In the genomic region with DNA sequence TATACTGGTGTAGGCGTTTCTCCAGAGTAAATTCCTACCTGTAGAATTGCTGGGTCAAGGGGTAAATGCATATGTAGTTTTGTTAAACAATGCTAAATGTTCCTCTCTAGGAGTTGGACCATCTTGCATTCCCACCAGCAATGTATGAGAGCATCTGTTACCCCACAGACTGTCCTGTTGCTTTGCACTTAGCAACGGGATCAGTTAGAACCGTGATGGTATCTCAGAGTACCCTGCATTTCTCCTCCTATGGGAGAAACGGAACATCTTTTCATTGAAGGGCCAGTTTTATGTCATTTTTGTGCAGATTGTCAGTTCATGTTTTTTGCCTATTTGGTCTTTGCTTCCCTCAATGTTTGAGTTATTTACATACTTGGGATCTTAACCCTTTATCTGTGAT, we compare ENCODE assay signal across 19 cellular contexts. TPM values are rescaled to one million over a fixed set of nuclear protein-coding genes. Genes with fewer than 3 reads are reported as not detected.
DNase-seq lines count a peak whose midpoint lies in the region; ATAC-seq, FAIRE-seq and TF ChIP-seq lines count a peak whose summit lies in the region.
"Had no signal": no experiment of that assay in that cellular context is flagged by ENCODE, and none has a peak within 500 bp of the region (broad histone marks: within the 10 kb centered on the region; RNA-seq: fewer than 3 reads in every experiment).

No MANE protein-coding gene starts in this region.

- no peak for ATAC-seq in A549
- no peak for ATAC-seq in memory B cell (ENCODE audit: low read depth)
- ATAC-seq: effector memory CD8-positive, alpha-beta T cell; mucosa of descending colon; stimulated activated memory B cell treated with anti-CD40 and anti-IgM and Interleukin-4, amounts not matched to agents 10 μg/mL and 1 μg/mL and 100 μg/mL, for 72 hours had no signal

- TF ChIP-seq POLR2A in A549 (IDR thresholded peaks at IDR 0.05; ENCODE audit: low read length) = no peak

- FAIRE-seq in A549 (lab: Jason Lieb, UNC) = no peak
- FAIRE-seq: keratinocyte had no signal

- H3K4me1 Mint-ChIP-seq in Caco-2 (ENCODE audit: low read depth, unreplicated experiment) = peaks cover 12% of the 10 kb centered on the region
- peaks cover 36% of the 10 kb centered on the region for H3K4me1 Mint-ChIP-seq in activated CD4-positive, alpha-beta memory T cell treated with anti-CD3 and anti-CD28 coated beads, Interleukin-2, amount 10 ng/mL, durations not matched to agents 7 days and 5 days
- no peaks in the 10 kb centered on the region for H3K4me1 Mint-ChIP-seq in memory B cell

- no peak for TF ChIP-seq RAD21 in A549 (conservative IDR thresholded peaks at IDR 0.05 in 1 of 2, IDR thresholded peaks at IDR 0.05 in 1 of 2)

- WGBS in A549 (ENCODE audit: missing lambda C conversion rate) = 89% methylated on average over 4 of the region's 4 CpGs

- H3K27ac ChIP-seq in A549 = peak overlapping the region in 1 of 2 experiments; percentile 24; a peak in 1 of 6 replicates
- H3K27ac ChIP-seq in effector memory CD4-positive, alpha-beta T cell (ENCODE audit: insufficient read depth, low read length, poor library complexity, severe bottlenecking) = no peak overlapping the region

- POLR2A ChIA-PET in A549 (lab: Yijun Ruan, JAX) = no interaction called here
- POLR2A ChIA-PET in Caco-2 (lab: Charles Lee) = no interaction called here
- POLR2A ChIA-PET in activated CD4-positive, alpha-beta memory T cell treated with anti-CD3 and anti-CD28 coated beads, Interleukin-2, amount 10 ng/mL, durations not matched to agents 7 days and 5 days (lab: Charles Lee) = interaction anchor here (1.8 to 2.6 kb wide), 2 partner anchors 11 to 22 kb away, joined by 7 to 28 read pairs; a partner anchor contains a TSS

- peaks cover 15% of the 10 kb centered on the region for H3K4me1 ChIP-seq in A549
- peaks cover 15% of the 10 kb centered on the region for H3K4me1 ChIP-seq in Caco-2
- peaks cover 3% of the 10 kb centered on the region for H3K4me1 ChIP-seq in effector memory CD4-positive, alpha-beta T cell (ENCODE audit: control insufficient read depth, insufficient read depth, low read length, poor library complexity, severe bottlenecking)

- peak overlapping the region; percentile 56 for H3K4me2 ChIP-seq in A549

- DNase-seq in A549 (ENCODE audit: low read depth in 1 of 2, low spot score in 1 of 2) (no peak), Caco-2 (no peak), memory B cell (ENCODE audit: low spot score in 2 of 2) (no peak), amniotic stem cell (lab: John Stamatoyannopoulos, UW) (no peak), NCI-H2227 treated with DMSO at 0.1 percent for 48 hours (lab: John Stamatoyannopoulos, UW) (no peak)
- no peak for DNase-seq in activated CD4-positive, alpha-beta memory T cell treated with anti-CD3 and anti-CD28 coated beads, Interleukin-2, amount 10 ng/mL, durations not matched to agents 7 days and 5 days
- DNase-seq in stimulated activated CD4-positive, alpha-beta T cell treated with anti-CD3 and anti-CD28 coated beads, Interleukin-15, amount 100 ng/mL, for 24 hours = no peak
- DNase-seq in effector memory CD4-positive, alpha-beta T cell = no peak
- DNase-seq: effector memory CD8-positive, alpha-beta T cell; Kasumi-1; mucosa of descending colon; NCI-H187; NCI-H524 treated with DMSO at 0.1 percent for 48 hours; RPMI8226; stimulated activated CD4-positive, alpha-beta T cell treated with anti-CD3 and anti-CD28 coated beads, Interleukin-4, amount 100 ng/mL, for 24 hours had no signal

- no peak overlapping the region for H3K27ac Mint-ChIP-seq in Caco-2 (ENCODE audit: unreplicated experiment)
- H3K27ac Mint-ChIP-seq in activated CD4-positive, alpha-beta memory T cell treated with anti-CD3 and anti-CD28 coated beads, Interleukin-2, amount 10 ng/mL, durations not matched to agents 7 days and 5 days = peak overlapping the region; percentile 29
- H3K27ac Mint-ChIP-seq in memory B cell = no peak overlapping the region

- H3K4me3 ChIP-seq in A549 (no peak overlapping the region), Caco-2 (ENCODE audit: low read depth, low read length) (no peak overlapping the region)
- no peak overlapping the region for H3K4me3 ChIP-seq in effector memory CD4-positive, alpha-beta T cell (ENCODE audit: insufficient read depth, low read depth, low read length, poor library complexity, severe bottlenecking)
- H3K4me3 ChIP-seq: mucosa of descending colon had no signal

- H3K36me3 ChIP-seq in Caco-2 (ENCODE audit: control insufficient read depth, insufficient read depth, low read length) = no peaks in the 10 kb centered on the region
- no peaks in the 10 kb centered on the region for H3K36me3 ChIP-seq in effector memory CD4-positive, alpha-beta T cell (ENCODE audit: control insufficient read depth, insufficient read depth, low read length)

- H3K27me3 Mint-ChIP-seq in Caco-2 (ENCODE audit: insufficient read depth, unreplicated experiment) (no peaks in the 10 kb centered on the region), memory B cell (peaks cover 2% of the 10 kb centered on the region)
- no peaks in the 10 kb centered on the region for H3K27me3 Mint-ChIP-seq in activated CD4-positive, alpha-beta memory T cell treated with anti-CD3 and anti-CD28 coated beads, Interleukin-2, amount 10 ng/mL, durations not matched to agents 7 days and 5 days
- H3K27me3 Mint-ChIP-seq: effector memory CD8-positive, alpha-beta T cell; stimulated activated memory B cell treated with anti-CD40 and anti-IgM and Interleukin-4, amounts not matched to agents 10 μg/mL and 1 μg/mL and 100 μg/mL, for 72 hours had no signal

- peaks cover 9% of the 10 kb centered on the region for H3K9me3 Mint-ChIP-seq in Caco-2 (ENCODE audit: unreplicated experiment)
- H3K9me3 Mint-ChIP-seq in activated CD4-positive, alpha-beta memory T cell treated with anti-CD3 and anti-CD28 coated beads, Interleukin-2, amount 10 ng/mL, durations not matched to agents 7 days and 5 days = no peaks in the 10 kb centered on the region
- no peaks in the 10 kb centered on the region for H3K9me3 Mint-ChIP-seq in memory B cell
- H3K9me3 Mint-ChIP-seq: effector memory CD8-positive, alpha-beta T cell; stimulated activated memory B cell treated with anti-CD40 and anti-IgM and Interleukin-4, amounts not matched to agents 10 μg/mL and 1 μg/mL and 100 μg/mL, for 72 hours had no signal

- TF ChIP-seq CTCF in A549 (IDR thresholded peaks at IDR 0.05) = no peak
- no peak for TF ChIP-seq CTCF in Caco-2 (IDR thresholded peaks at IDR 0.05; ENCODE audit: insufficient read depth in 1 of 2, low read depth in 1 of 2, low read length in 1 of 2, severe bottlenecking in 1 of 2, unreplicated experiment in 1 of 2)

- H3K4me3 Mint-ChIP-seq in Caco-2 (ENCODE audit: unreplicated experiment) (peak overlapping the region; percentile 60), memory B cell (peak overlapping the region; percentile 49)
- peak overlapping the region; percentile 56 for H3K4me3 Mint-ChIP-seq in activated CD4-positive, alpha-beta memory T cell treated with anti-CD3 and anti-CD28 coated beads, Interleukin-2, amount 10 ng/mL, durations not matched to agents 7 days and 5 days

- intact Hi-C loops in Caco-2 (cut with micrococcal nuclease; ENCODE audit: unreplicated experiment) = no loop called here

- TF ChIP-seq EP300 in A549 (IDR thresholded peaks at IDR 0.05) = no peak

- CTCF ChIA-PET in A549 (lab: Yijun Ruan, JAX) = interaction anchor here (3.6 kb wide), 1 partner anchor 12 kb away, joined by 23 read pairs; no protein-coding TSS in a partner anchor
- CTCF ChIA-PET in Caco-2 (lab: Charles Lee) = no interaction called here
- CTCF ChIA-PET in activated CD4-positive, alpha-beta memory T cell treated with anti-CD3 and anti-CD28 coated beads, Interleukin-2, amount 10 ng/mL, durations not matched to agents 7 days and 5 days (lab: Charles Lee) = interaction anchor here (0.7 to 3.5 kb wide), 10 partner anchors 10 to 97 kb away, joined by 3 to 32 read pairs (median 4); no protein-coding TSS in a partner anchor

- BruUV-seq in Caco-2 (replicated peaks; lab: Mats Ljungman, UMichigan) = TSS peak; percentile 55

- H3K9me3 ChIP-seq in A549 = no peaks in the 10 kb centered on the region
- H3K9me3 ChIP-seq in Caco-2 = no peaks in the 10 kb centered on the region
- no peaks in the 10 kb centered on the region for H3K9me3 ChIP-seq in effector memory CD4-positive, alpha-beta T cell (ENCODE audit: control insufficient read depth, low read length)
- H3K9me3 ChIP-seq: mucosa of descending colon had no signal

- no peaks in the 10 kb centered on the region for H3K27me3 ChIP-seq in Caco-2 (replicated peaks; ENCODE audit: control insufficient read depth, insufficient read depth, low read length)
- no peaks in the 10 kb centered on the region for H3K27me3 ChIP-seq in effector memory CD4-positive, alpha-beta T cell (replicated peaks; ENCODE audit: control insufficient read depth, insufficient read depth, low read length, poor library complexity, severe bottlenecking)

- H3K36me3 Mint-ChIP-seq in Caco-2 (ENCODE audit: insufficient read depth, unreplicated experiment) (peaks cover 17% of the 10 kb centered on the region), memory B cell (no peaks in the 10 kb centered on the region)
- H3K36me3 Mint-ChIP-seq in activated CD4-positive, alpha-beta memory T cell treated with anti-CD3 and anti-CD28 coated beads, Interleukin-2, amount 10 ng/mL, durations not matched to agents 7 days and 5 days (ENCODE audit: low read depth) = no peaks in the 10 kb centered on the region
- H3K36me3 Mint-ChIP-seq: stimulated activated memory B cell treated with anti-CD40 and anti-IgM and Interleukin-4, amounts not matched to agents 10 μg/mL and 1 μg/mL and 100 μg/mL, for 72 hours had no signal

TF ChIP-seq in A549, 52 proteins besides CTCF, POLR2A, EP300 and RAD21 (continues in another document):
- TF ChIP-seq HEYL (CRISPR knock-in tag; IDR thresholded peaks at IDR 0.05) (no peak), PHF8 (IDR thresholded peaks at IDR 0.05; ENCODE audit: borderline replicate concordance, low read depth) (no peak), HOXB5 (CRISPR knock-in tag; IDR thresholded peaks at IDR 0.05) (no peak)

RNA-seq across cellular contexts. Expression of a gene that starts 18.0 kb away (rescaled TPM):
- polyA plus RNA-seq in A549 (2011; rRNA removed) (1.3 and 1.5 TPM in 2 replicates), A549 (2017; fragmentation: RNase III; extraction: RNeasy Plus Mini Kit Qiagen cat#74134 plus additional on column Dnase treatment) (0.46 to 0.65 TPM (median 0.63 TPM) in 3 replicates)
- 0.86 and 1.3 TPM in 2 replicates for polyA plus RNA-seq in A549 (2012; cell fraction: cytosol; rRNA removed)
- polyA plus RNA-seq in A549 (2012; cell fraction: nucleus; rRNA removed) = 0.66 and 1.1 TPM in 2 replicates
- 0.29 and 0.58 TPM in 2 replicates for polyA minus RNA-seq in A549 (2011; rRNA and poly(A)+ RNA removed)
- total RNA-seq in Caco-2 (2022) = 0.91 and 1.2 TPM in 2 replicates
- total RNA-seq in activated CD4-positive, alpha-beta memory T cell treated with anti-CD3 and anti-CD28 coated beads, Interleukin-2, amount 10 ng/mL, durations not matched to agents 7 days and 5 days = not detected
- total RNA-seq: glomerular endothelial cell, H4, mucosa of descending colon had no signal

RNA-seq across cellular contexts. Expression of a gene that starts 22.1 kb away (rescaled TPM):
- polyA plus RNA-seq in A549 (2011; rRNA removed) (23.1 and 24.3 TPM in 2 replicates), A549 (2017; fragmentation: RNase III; extraction: RNeasy Plus Mini Kit Qiagen cat#74134 plus additional on column Dnase treatment) (7.6 to 9.0 TPM (median 8.4 TPM) in 3 replicates)
- polyA plus RNA-seq in A549 (2012; cell fraction: cytosol; rRNA removed) = 4.3 and 4.8 TPM in 2 replicates
- 4.8 and 6.9 TPM in 2 replicates for polyA plus RNA-seq in A549 (2012; cell fraction: nucleus; rRNA removed)
- polyA minus RNA-seq in A549 (2011; rRNA and poly(A)+ RNA removed) = 24.9 and 27.6 TPM in 2 replicates
- 21.8 and 26.2 TPM in 2 replicates for total RNA-seq in Caco-2 (2022)
- 10 to 100 TPM; 13.3 to 13.9 TPM for total RNA-seq in activated CD4-positive, alpha-beta memory T cell treated with anti-CD3 and anti-CD28 coated beads, Interleukin-2, amount 10 ng/mL, durations not matched to agents 7 days and 5 days
